ENCODE assay signal across 23 cellular contexts in genomic region chr17:1208966-1209365, GRCh38.
"Had no signal": no experiment of that assay in that cellular context is flagged by ENCODE, and none has a peak within 500 bp of the region (broad histone marks: within the 10 kb centered on the region; RNA-seq: fewer than 3 reads in every experiment).

No MANE protein-coding gene starts in this region.

- DNase-seq: cortex of kidney; dorsolateral prefrontal cortex; effector CD4-positive, alpha-beta T cell; hypothalamus; immature natural killer cell; islet precursor cell; naive thymus-derived CD4-positive, alpha-beta T cell; stimulated activated CD4-positive, alpha-beta T cell treated with anti-CD3 and anti-CD28 coated beads, Interleukin-12 subunit alpha, Interleukin-12 subunit beta, amount 100 ng/mL, for 4 hours; stimulated activated CD4-positive, alpha-beta T cell treated with anti-CD3 and anti-CD28 coated beads, Interleukin-1b, Interleukin-23, amount 100 ng/mL, for 48 hours; stimulated activated CD4-positive, alpha-beta T cell treated with anti-CD3 and anti-CD28 coated beads, Interleukin-4, amount 100 ng/mL, for 1 hour; stimulated activated CD8-positive, alpha-beta memory T cell treated with anti-CD3 and anti-CD28 coated beads, Interleukin-4, amount 100 ng/mL, for 48 hours; stimulated activated naive CD4-positive, alpha-beta T cell; stimulated activated naive CD8-positive, alpha-beta T cell treated with anti-CD3 and anti-CD28 coated beads, Interleukin-15, amount 100 ng/mL, for 72 hours; thyroid gland had no signal

- H3K36me3 Mint-ChIP-seq: immature natural killer cell; memory B cell; naive thymus-derived CD4-positive, alpha-beta T cell; neural progenitor cell; type B pancreatic cell had no signal

- H3K27ac ChIP-seq: neural progenitor cell, prostate gland, right atrium auricular region, suprapubic skin, thyroid gland had no signal

- H3K4me3 Mint-ChIP-seq: immature natural killer cell; memory B cell; naive thymus-derived CD4-positive, alpha-beta T cell; nephron; neural progenitor cell; stimulated activated naive CD8-positive, alpha-beta T cell treated with anti-CD3 and anti-CD28 coated beads, Interleukin-15, amount 100 ng/mL, for 72 hours; type B pancreatic cell had no signal

- H3K4me3 ChIP-seq: dorsolateral prefrontal cortex, lung, neural progenitor cell, prostate gland, right atrium auricular region, smooth muscle cell, suprapubic skin, thyroid gland had no signal

- H3K4me2 ChIP-seq: neural progenitor cell, smooth muscle cell had no signal

- H3K27me3 ChIP-seq: right atrium auricular region, suprapubic skin, thyroid gland had no signal

- H3K27ac Mint-ChIP-seq: immature natural killer cell; memory B cell; naive thymus-derived CD4-positive, alpha-beta T cell; nephron; neural progenitor cell; stimulated activated naive CD8-positive, alpha-beta T cell treated with anti-CD3 and anti-CD28 coated beads, Interleukin-15, amount 100 ng/mL, for 72 hours; type B pancreatic cell had no signal

- H3K4me1 Mint-ChIP-seq: nephron; neural progenitor cell; stimulated activated naive CD8-positive, alpha-beta T cell treated with anti-CD3 and anti-CD28 coated beads, Interleukin-15, amount 100 ng/mL, for 72 hours had no signal

- H3K9ac ChIP-seq: neural progenitor cell had no signal

- H3K36me3 ChIP-seq: neural progenitor cell, prostate gland, right atrium auricular region, suprapubic skin, thyroid gland had no signal

- H3K4me1 ChIP-seq: prostate gland, thyroid gland had no signal

- H3K9me3 ChIP-seq: prostate gland, right atrium auricular region, suprapubic skin, thyroid gland had no signal

- H3K9me3 Mint-ChIP-seq: immature natural killer cell; memory B cell; naive thymus-derived CD4-positive, alpha-beta T cell; nephron; neural progenitor cell; stimulated activated naive CD8-positive, alpha-beta T cell treated with anti-CD3 and anti-CD28 coated beads, Interleukin-15, amount 100 ng/mL, for 72 hours; type B pancreatic cell had no signal

- H2AFZ ChIP-seq: neural progenitor cell had no signal

- H3K27me3 Mint-ChIP-seq: memory B cell; stimulated activated naive CD8-positive, alpha-beta T cell treated with anti-CD3 and anti-CD28 coated beads, Interleukin-15, amount 100 ng/mL, for 72 hours had no signal
